ENCODE assay signal across 8 cellular contexts in the genomic region with DNA sequence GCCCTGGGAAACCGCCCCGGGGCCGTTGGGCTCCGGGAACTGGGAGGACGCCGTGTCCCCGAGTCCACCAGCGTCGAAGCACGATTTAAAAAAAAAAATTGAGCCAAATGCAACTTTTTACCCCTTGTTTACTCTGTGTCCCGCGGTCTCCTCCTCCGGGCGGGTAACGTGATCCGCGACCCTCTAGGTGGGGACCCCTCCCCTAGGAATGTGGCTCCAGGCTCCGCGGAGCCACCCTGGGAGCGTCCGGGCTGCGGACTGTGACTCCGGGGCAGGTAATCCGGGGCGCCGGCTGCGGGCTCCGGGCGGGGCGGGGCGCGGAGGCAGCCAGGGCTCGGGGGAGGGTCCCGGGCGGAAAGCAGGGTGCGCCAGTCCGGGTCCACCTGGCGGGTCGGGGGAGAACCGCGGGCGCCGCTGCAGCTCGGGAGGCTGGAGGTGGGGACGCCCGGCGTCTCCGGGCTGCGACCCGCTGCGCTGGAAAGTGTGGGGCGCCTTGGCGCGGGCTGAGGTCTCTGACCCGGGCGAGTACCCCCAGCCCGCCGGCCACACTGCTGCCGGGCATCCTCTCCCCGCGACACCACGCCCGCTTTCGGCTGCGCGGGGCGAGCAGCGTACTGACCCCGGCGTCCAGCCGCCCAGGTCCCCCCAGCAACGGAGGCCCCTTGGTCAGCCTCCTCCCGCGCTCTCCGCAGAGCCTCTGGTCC. TPM values are rescaled to one million over a fixed set of nuclear protein-coding genes. Genes with fewer than 3 reads are reported as not detected.
DNase-seq lines count a peak whose midpoint lies in the region; ATAC-seq, FAIRE-seq and TF ChIP-seq lines count a peak whose summit lies in the region.

No MANE protein-coding gene starts in this region.

- intact Hi-C loops in pancreas (cut with DNase I) = no loop called here

- H3K36me3 ChIP-seq in NT2/D1 (ENCODE audit: insufficient read depth, insufficient read length, low read length) (peaks cover 9% of the 10 kb centered on the region), pancreas (no peaks in the 10 kb centered on the region)

- TF ChIP-seq CTCF in GM12864 (IDR thresholded peaks at IDR 0.05; ENCODE audit: low read depth, low read length, missing control alignments) (no peak), glutamatergic neuron (IDR thresholded peaks at IDR 0.05; ENCODE audit: partially characterized antibody, unreplicated experiment) (no peak), pancreas (IDR thresholded peaks at IDR 0.05) (no peak)

- no peak overlapping the region for H3K27ac Mint-ChIP-seq in glutamatergic neuron (ENCODE audit: unreplicated experiment)

- H3K27me3 Mint-ChIP-seq in glutamatergic neuron (ENCODE audit: unreplicated experiment) = peaks cover 3% of the 10 kb centered on the region

- peak overlapping the region; percentile 86 for H3K9ac ChIP-seq in NT2/D1 (ENCODE audit: insufficient read length, low read depth)

- peak overlapping the region; percentile 96 for H3K4me3 ChIP-seq in GM12864 (ENCODE audit: low read depth, low read length)
- H3K4me3 ChIP-seq in NT2/D1 (ENCODE audit: insufficient read length, low read depth) = peak overlapping the region; percentile 87
- peak overlapping the region; percentile 55 to 100 (median 98) for H3K4me3 ChIP-seq in pancreas

- H3K4me1 ChIP-seq in NT2/D1 (ENCODE audit: insufficient read depth, insufficient read length) = peaks cover 3% of the 10 kb centered on the region
- H3K4me1 ChIP-seq in pancreas = peaks cover 4 to 29% (median 24%) of the 10 kb centered on the region in 3 donors

- ATAC-seq in pancreas (peak; percentile 53 to 64 (median 59)), GM19452 (IDR thresholded peaks at IDR 0.05; ENCODE audit: unreplicated experiment) (no peak)

- peaks cover 5% of the 10 kb centered on the region for H3K4me1 Mint-ChIP-seq in glutamatergic neuron (ENCODE audit: low read depth, unreplicated experiment)

- no peaks in the 10 kb centered on the region for H3K36me3 Mint-ChIP-seq in glutamatergic neuron (ENCODE audit: unreplicated experiment)

- FAIRE-seq in pancreas (lab: Jason Lieb, UNC) = no peak

- 3 to 5% methylated on average over 44 to 75 of the region's 75 CpGs for WGBS in pancreas, 2 donors

- no peak for DNase-seq in GM12864 (ENCODE audit: low read depth)
- peak; percentile 59 for DNase-seq in NT2/D1 (ENCODE audit: low read depth, low spot score)
- peak; percentile 36 for DNase-seq in activated gamma-delta T cell (lab: John Stamatoyannopoulos, UW)
- peak; percentile 49 for DNase-seq in glutamatergic neuron
- peak; percentile 36 to 76 (median 50) for DNase-seq in pancreas
- no peak for DNase-seq in AG08395 (ENCODE audit: low spot score)
- no peak for DNase-seq in T1000 (lab: John Stamatoyannopoulos, UW)

- no peaks in the 10 kb centered on the region for H3K9me3 Mint-ChIP-seq in glutamatergic neuron (ENCODE audit: unreplicated experiment)

- peak overlapping the region; percentile 82 for H3K4me3 Mint-ChIP-seq in glutamatergic neuron (ENCODE audit: unreplicated experiment)

- peak overlapping the region; percentile 68 to 91 (median 84) for H3K27ac ChIP-seq in pancreas

- no peaks in the 10 kb centered on the region for H3K27me3 ChIP-seq in NT2/D1 (ENCODE audit: insufficient read depth, insufficient read length)
- H3K27me3 ChIP-seq in pancreas = no peaks in the 10 kb centered on the region

- H3K9me3 ChIP-seq in NT2/D1 (ENCODE audit: insufficient read depth, low read length) = no peaks in the 10 kb centered on the region
- no peaks in the 10 kb centered on the region for H3K9me3 ChIP-seq in pancreas

RNA-seq across cellular contexts. Expression of a gene that starts 0.8 kb away (rescaled TPM):
- 47.4 TPM for total RNA-seq in glutamatergic neuron (ENCODE audit: unreplicated experiment)
- 10 to 100 TPM; 17.4 to 36.6 (median 26.2) TPM for total RNA-seq in pancreas
- polyA plus RNA-seq in pancreas = 1 to 10 TPM; 4.1 to 4.6 TPM

Comparison
In these comparisons a context has a peak if more than half of its experiments do, and no peak if none do; other contexts are left out.
1. DNase-seq: peak in NT2/D1 (single experiment), activated gamma-delta T cell (single experiment), glutamatergic neuron (single experiment) and pancreas (6 of 6); none in GM12864 (single experiment), AG08395 (single experiment) and T1000 (single experiment).
2. Peak in every context shown above with its lines, with median percentiles within 50 percentile points of each other: H3K4me3 ChIP-seq.